Comparison of ENCODE assay signal across 14 cellular contexts in the genomic region with DNA sequence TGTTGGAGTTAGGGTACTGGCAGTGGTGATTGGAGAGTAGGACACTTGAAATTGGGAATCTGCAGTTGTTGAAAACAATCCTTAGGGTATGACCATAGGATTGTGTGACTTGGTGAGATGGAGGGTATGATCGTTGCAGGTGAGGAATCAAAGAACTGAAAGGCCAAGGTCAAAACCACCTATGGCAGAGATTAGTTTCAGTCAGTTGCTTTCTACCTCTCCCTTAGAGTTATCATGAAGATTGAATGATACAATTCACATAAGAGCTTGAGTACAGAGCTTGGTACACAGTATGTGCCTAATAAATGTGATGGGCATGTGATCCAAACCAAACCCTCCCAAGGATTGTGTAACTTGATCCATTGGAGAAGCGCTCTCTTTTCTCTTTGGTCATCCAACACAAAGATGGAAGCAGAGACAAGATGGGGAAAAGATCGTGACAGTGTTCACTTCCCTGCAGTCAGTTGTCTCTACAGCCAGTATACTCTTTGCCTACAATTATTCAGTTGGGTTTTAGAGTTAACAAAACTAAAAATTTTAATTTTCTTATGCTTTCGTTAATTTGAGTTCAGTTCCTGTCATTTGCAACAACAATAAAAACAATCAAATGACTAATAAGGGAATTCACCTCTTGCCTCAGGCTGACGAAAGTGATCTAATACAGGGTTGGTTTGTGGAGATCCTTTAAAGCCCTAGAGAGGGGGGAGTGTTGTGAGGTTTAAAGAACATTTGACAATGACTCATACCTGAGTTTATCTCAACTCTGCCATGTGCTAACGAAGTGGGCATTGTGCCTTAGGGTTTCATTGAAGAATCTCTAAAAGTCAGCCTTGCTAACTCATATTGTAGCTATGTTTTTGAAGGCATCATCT. TPM values are rescaled to one million over a fixed set of nuclear protein-coding genes. Genes with fewer than 3 reads are reported as not detected.
A peak's percentile ranks its signal among the peaks of the same experiment; 100 is the strongest.
DNase-seq lines count a peak whose midpoint lies in the region; ATAC-seq lines count a peak whose summit lies in the region.
"Had no signal": no experiment of that assay in that cellular context is flagged by ENCODE, and none has a peak within 500 bp of the region (broad histone marks: within the 10 kb centered on the region; RNA-seq: fewer than 3 reads in every experiment).

No MANE protein-coding gene starts in this region.

- H3K79me1 ChIP-seq in mesendoderm (ENCODE audit: low read length): no peaks in the 10 kb centered on the region

- H3K4ac ChIP-seq in mesendoderm (ENCODE audit: low read depth, low read length): no peak overlapping the region

- no peaks in the 10 kb centered on the region for H3K79me2 ChIP-seq in mesendoderm (ENCODE audit: control insufficient read depth, insufficient read depth, low read length)

- H2BK5ac ChIP-seq in mesendoderm (ENCODE audit: low read length): no peak overlapping the region

- H3K27me3 ChIP-seq in mesendoderm (ENCODE audit: insufficient read depth, low read length, poor library complexity): no peaks in the 10 kb centered on the region
- H3K27me3 ChIP-seq: cardiac muscle cell, spleen had no signal

- ATAC-seq in GM19025 (IDR thresholded peaks at IDR 0.05; ENCODE audit: low read depth, unreplicated experiment) (peak; percentile 44), GM19455 (IDR thresholded peaks at IDR 0.05; ENCODE audit: unreplicated experiment) (no peak)
- ATAC-seq: Right ventricle myocardium inferior had no signal

- no peak overlapping the region for H4K8ac ChIP-seq in mesendoderm (ENCODE audit: low read depth, low read length)

- H3K56ac ChIP-seq in mesendoderm (ENCODE audit: low read length): no peak overlapping the region

- no peak overlapping the region for H3K4me2 ChIP-seq in mesendoderm (ENCODE audit: low read length)

- H3K23ac ChIP-seq in mesendoderm (ENCODE audit: low read length): no peak overlapping the region

- no peak overlapping the region for H2BK15ac ChIP-seq in mesendoderm (replicated peaks; ENCODE audit: low read depth)

- no peak overlapping the region for H3K4me3 ChIP-seq in mesendoderm (ENCODE audit: low read length)
- H3K4me3 ChIP-seq: cardiac muscle cell, spleen had no signal

- no peaks in the 10 kb centered on the region for H3K4me1 ChIP-seq in mesendoderm (ENCODE audit: control insufficient read depth, low read depth, low read length)
- H3K4me1 ChIP-seq: spleen had no signal

- H3K36me3 ChIP-seq in mesendoderm (ENCODE audit: control insufficient read depth, insufficient read depth, low read length): no peaks in the 10 kb centered on the region
- H3K36me3 ChIP-seq: cardiac muscle cell, spleen had no signal

- no peak overlapping the region for H3K9ac ChIP-seq in mesendoderm (ENCODE audit: low read length)

- no peak overlapping the region for H2AK5ac ChIP-seq in mesendoderm (ENCODE audit: low read length)

- peak; percentile 36 for DNase-seq in LoVo (ENCODE audit: low spot score)
- peak; percentile 78 for DNase-seq in astrocyte of the hippocampus (ENCODE audit: low read depth, low spot score)
- DNase-seq in mesendoderm: peak; percentile 87
- no peak for DNase-seq in UCSD-AML1 (lab: John Stamatoyannopoulos, UW; ENCODE audit: unreplicated experiment)
- no peak for DNase-seq in NCI-H510A treated with DMSO at 0.1 percent for 48 hours (lab: John Stamatoyannopoulos, UW)
- no peak for DNase-seq in NCI-H345 (lab: John Stamatoyannopoulos, UW)
- DNase-seq: activated CD4-positive, alpha-beta T cell treated with anti-CD3 and anti-CD28 coated beads, Interleukin-2, amount 50 U/mL, for 1 hour; DMS53; Kasumi-1; spleen had no signal

- no peak overlapping the region for H3K27ac ChIP-seq in mesendoderm (ENCODE audit: low read depth, low read length)
- H3K27ac ChIP-seq: cardiac muscle cell, spleen had no signal

- no peak overlapping the region for H4K5ac ChIP-seq in mesendoderm (ENCODE audit: low read length)

- H3K18ac ChIP-seq in mesendoderm (ENCODE audit: low read length): no peak overlapping the region

- no CpG with 5 or more reads among the region's 6 CpGs for WGBS in mesendoderm (ENCODE audit: extremely low coverage, insufficient coverage, low lambda C conversion rate)

- H2BK120ac ChIP-seq in mesendoderm (ENCODE audit: low read depth, low read length): no peak overlapping the region

RNA-seq across cellular contexts. Expression of gene SMAD2, which starts 14.7 kb away (rescaled TPM):
- polyA plus RNA-seq in mesendoderm (2013, experiment 1 of 2): 51.5 TPM
- polyA plus RNA-seq in mesendoderm (2013, experiment 2 of 2): 53.8 TPM

Comparison
In these comparisons a context has a peak if more than half of its experiments do, and no peak if none do; other contexts are left out.
1. DNase-seq: peak in LoVo (single experiment), astrocyte of the hippocampus (single experiment) and mesendoderm (single experiment); none in UCSD-AML1 (single experiment), NCI-H510A treated with DMSO at 0.1 percent for 48 hours (single experiment) and NCI-H345 (single experiment).